In genomic region chr1:169620565-169620964, GRCh38 we compare ENCODE assay signal across 24 cellular contexts. TPM values are rescaled to one million over a fixed set of nuclear protein-coding genes. Genes with fewer than 3 reads are reported as not detected.
"Had no signal": no experiment of that assay in that cellular context is flagged by ENCODE, and none has a peak within 500 bp of the region (broad histone marks: within the 10 kb centered on the region; RNA-seq: fewer than 3 reads in every experiment).

No MANE protein-coding gene starts in this region.

- H3K4me1 Mint-ChIP-seq: nephron had no signal

- FAIRE-seq: colon, endothelial cell of umbilical vein had no signal

- H3K4me1 ChIP-seq: testis, tibial nerve had no signal

- H3K27me3 Mint-ChIP-seq: dendritic cell treated with granulocyte-macrophage colony-stimulating factor and Interleukin-4, amounts not matched to agents 40 ng/mL and 50 ng/mL, for 4 days; stimulated activated naive B cell treated with anti-CD40 and anti-IgM and Interleukin-4, amounts not matched to agents 10 μg/mL and 1 μg/mL and 100 μg/mL, for 72 hours; stimulated activated naive CD8-positive, alpha-beta T cell treated with anti-CD3 and anti-CD28 coated beads, Interleukin-15, amount 100 ng/mL, for 72 hours had no signal

- H3K9me3 ChIP-seq: spleen, testis, tibial nerve had no signal

- H3K9me3 Mint-ChIP-seq: dendritic cell treated with granulocyte-macrophage colony-stimulating factor and Interleukin-4, amounts not matched to agents 40 ng/mL and 50 ng/mL, for 4 days; mesothelial cell of epicardium; stimulated activated naive B cell treated with anti-CD40 and anti-IgM and Interleukin-4, amounts not matched to agents 10 μg/mL and 1 μg/mL and 100 μg/mL, for 72 hours had no signal

- H3K4me3 ChIP-seq: spleen, testis, tibial nerve had no signal

- H3K27me3 ChIP-seq: spleen, testis, tibial nerve had no signal

- ATAC-seq: left lobe of liver; sciatic nerve; stimulated activated naive B cell treated with anti-CD40 and anti-IgM and Interleukin-4, amounts not matched to agents 10 μg/mL and 1 μg/mL and 100 μg/mL, for 72 hours; stimulated activated naive CD8-positive, alpha-beta T cell treated with anti-CD3 and anti-CD28 coated beads, Interleukin-15, amount 100 ng/mL, for 72 hours had no signal

- H3K27ac Mint-ChIP-seq: dendritic cell treated with granulocyte-macrophage colony-stimulating factor and Interleukin-4, amounts not matched to agents 40 ng/mL and 50 ng/mL, for 4 days; mesothelial cell of epicardium; nephron; stimulated activated naive B cell treated with anti-CD40 and anti-IgM and Interleukin-4, amounts not matched to agents 10 μg/mL and 1 μg/mL and 100 μg/mL, for 72 hours; stimulated activated naive CD8-positive, alpha-beta T cell treated with anti-CD3 and anti-CD28 coated beads, Interleukin-15, amount 100 ng/mL, for 72 hours had no signal

- DNase-seq: cerebellar nuclear complex; erythroblast; foreskin melanocyte; head of caudate nucleus; hippocampal formation; kidney glomerular epithelial cell; posterior cingulate gyrus; spleen; stimulated activated CD4-positive, alpha-beta T cell treated with anti-CD3 and anti-CD28 coated beads, Interleukin-15, amount 100 ng/mL, for 24 hours; stimulated activated CD4-positive, alpha-beta T cell treated with anti-CD3 and anti-CD28 coated beads, Interleukin-1b, Interleukin-23, amount 100 ng/mL, for 48 hours; stimulated activated CD4-positive, alpha-beta T cell treated with anti-CD3 and anti-CD28 coated beads, Interleukin-4, amount 100 ng/mL, for 24 hours; stimulated activated naive B cell treated with anti-CD40 and anti-IgM and Interleukin-4, amounts not matched to agents 10 μg/mL and 1 μg/mL and 100 μg/mL, for 72 hours; stimulated activated naive CD8-positive, alpha-beta T cell treated with anti-CD3 and anti-CD28 coated beads, Interleukin-15, amount 100 ng/mL, for 72 hours; testis had no signal

- H3K36me3 Mint-ChIP-seq: mesothelial cell of epicardium had no signal

- H3K27ac ChIP-seq: spleen, testis, tibial nerve had no signal

- H3K36me3 ChIP-seq: spleen, tibial nerve had no signal

- H3K4me3 Mint-ChIP-seq: dendritic cell treated with granulocyte-macrophage colony-stimulating factor and Interleukin-4, amounts not matched to agents 40 ng/mL and 50 ng/mL, for 4 days; mesothelial cell of epicardium; nephron; stimulated activated naive B cell treated with anti-CD40 and anti-IgM and Interleukin-4, amounts not matched to agents 10 μg/mL and 1 μg/mL and 100 μg/mL, for 72 hours; stimulated activated naive CD8-positive, alpha-beta T cell treated with anti-CD3 and anti-CD28 coated beads, Interleukin-15, amount 100 ng/mL, for 72 hours had no signal

RNA-seq across cellular contexts. Expression of gene SELP, which starts 9.4 kb away (rescaled TPM):
- total RNA-seq: myocyte, osteocyte had no signal

RNA-seq across cellular contexts. Expression of gene F5, which starts 34.3 kb away (rescaled TPM):
- total RNA-seq: endothelial cell of umbilical vein, myocyte, osteocyte had no signal
- polyA plus RNA-seq: endothelial cell of umbilical vein had no signal
